In genomic region chr6:159727717-159728440, GRCh38 we compare ENCODE assay signal across 8 cellular contexts. TPM values are rescaled to one million over a fixed set of nuclear protein-coding genes. Genes with fewer than 3 reads are reported as not detected.
DNase-seq lines count a peak whose midpoint lies in the region; ATAC-seq and TF ChIP-seq lines count a peak whose summit lies in the region.

No MANE protein-coding gene starts in this region.

- peak overlapping the region; percentile 94 for H3K4me2 ChIP-seq in DND-41 (ENCODE audit: insufficient read depth, low read length)

- H3K4me3 ChIP-seq in DND-41 (ENCODE audit: low read depth in 1 of 2, low read length in 2 of 2), result peak overlapping the region; percentile 53 to 72
- peak overlapping the region; percentile 97 for H3K4me3 ChIP-seq in SJCRH30
- H3K4me3 ChIP-seq in effector memory CD4-positive, alpha-beta T cell (ENCODE audit: insufficient read depth, low read depth, low read length, poor library complexity, severe bottlenecking), result peak overlapping the region; percentile 92

- DNase-seq in DND-41, result no peak
- DNase-seq in SJCRH30, result peak in 1 of 2 experiments; percentile 66
- no peak for DNase-seq in effector memory CD4-positive, alpha-beta T cell
- DNase-seq in middle frontal gyrus (ENCODE audit: extremely low spot score, low spot score), result peak; percentile 3
- DNase-seq in ureter (ENCODE audit: low spot score), result peak; percentile 57
- DNase-seq in activated CD4-positive, alpha-beta T cell treated with anti-CD3 and anti-CD28 coated beads, Interleukin-2, amount 50 U/mL, for 48 hours, result no peak

- no peaks in the 10 kb centered on the region for H3K9me3 ChIP-seq in DND-41 (ENCODE audit: insufficient read depth, low read length, severe bottlenecking)
- H3K9me3 ChIP-seq in SJCRH30 (replicated peaks), result no peaks in the 10 kb centered on the region
- H3K9me3 ChIP-seq in effector memory CD4-positive, alpha-beta T cell (ENCODE audit: control insufficient read depth, low read length), result no peaks in the 10 kb centered on the region

- peaks cover 98% of the 10 kb centered on the region for H3K79me2 ChIP-seq in DND-41 (ENCODE audit: insufficient read depth, low read length)

- H2AFZ ChIP-seq in DND-41 (ENCODE audit: low read depth, low read length), result peak overlapping the region; percentile 53

- H4K20me1 ChIP-seq in DND-41 (ENCODE audit: insufficient read depth, low read length), result peaks cover 54% of the 10 kb centered on the region

- peak; percentile 39 for ATAC-seq in DND-41 (ENCODE audit: insufficient read depth, low read depth)
- peak; percentile 33 for ATAC-seq in GM19351 (IDR thresholded peaks at IDR 0.05; ENCODE audit: unreplicated experiment)
- ATAC-seq in HG03354 (IDR thresholded peaks at IDR 0.05; ENCODE audit: poor library complexity, severe bottlenecking, unreplicated experiment), result peak; percentile 46

- H3K27ac ChIP-seq in DND-41 (ENCODE audit: low read length) (peak overlapping the region; percentile 90), SJCRH30 (peak overlapping the region; percentile 79)
- peak overlapping the region; percentile 94 for H3K27ac ChIP-seq in effector memory CD4-positive, alpha-beta T cell (ENCODE audit: insufficient read depth, low read length, poor library complexity, severe bottlenecking)

- H3K27me3 ChIP-seq in DND-41 (ENCODE audit: insufficient read depth, low read length, poor library complexity) (no peaks in the 10 kb centered on the region), SJCRH30 (no peaks in the 10 kb centered on the region)
- H3K27me3 ChIP-seq in effector memory CD4-positive, alpha-beta T cell (replicated peaks; ENCODE audit: control insufficient read depth, insufficient read depth, low read length, poor library complexity, severe bottlenecking), result no peaks in the 10 kb centered on the region

- H3K4me1 ChIP-seq in DND-41 (ENCODE audit: insufficient read depth, low read length), result peaks cover 56% of the 10 kb centered on the region
- peaks cover 4% of the 10 kb centered on the region; the same call in 1 of the 2 replicates for H3K4me1 ChIP-seq in SJCRH30
- peaks cover 32% of the 10 kb centered on the region for H3K4me1 ChIP-seq in effector memory CD4-positive, alpha-beta T cell (ENCODE audit: control insufficient read depth, insufficient read depth, low read length, poor library complexity, severe bottlenecking)

- H3K9ac ChIP-seq in DND-41 (ENCODE audit: low read depth, low read length), result peak overlapping the region; percentile 97

- TF ChIP-seq CTCF in DND-41 (IDR thresholded peaks at IDR 0.05; ENCODE audit: borderline replicate concordance, extremely low read depth, low read length, poor library complexity, severe bottlenecking), result no peak

- H3K36me3 ChIP-seq in DND-41 (ENCODE audit: insufficient read depth, low read length), result peaks cover 38% of the 10 kb centered on the region
- H3K36me3 ChIP-seq in SJCRH30, result peaks cover 27% of the 10 kb centered on the region
- H3K36me3 ChIP-seq in effector memory CD4-positive, alpha-beta T cell (ENCODE audit: control insufficient read depth, insufficient read depth, low read length), result peaks cover 6% of the 10 kb centered on the region

RNA-seq across cellular contexts. Expression of gene WTAP, which starts 0.6 kb away (rescaled TPM):
- total RNA-seq in SJCRH30 (2014; rRNA removed; shearing (Covaris generic)), result 183 and 196 TPM in 2 replicates
- 111 TPM for total RNA-seq in ureter

RNA-seq across cellular contexts. Expression of gene ACAT2, which starts 34.0 kb away (rescaled TPM):
- 78.8 and 88.6 TPM in 2 replicates for total RNA-seq in SJCRH30 (2014; rRNA removed; shearing (Covaris generic))
- total RNA-seq in ureter, result 42.1 TPM

RNA-seq across cellular contexts. Expression of gene SOD2, which starts 34.8 kb away (rescaled TPM):
- 123 and 137 TPM in 2 replicates for total RNA-seq in SJCRH30 (2014; rRNA removed; shearing (Covaris generic))
- total RNA-seq in ureter, result 238 TPM

Comparison
In these comparisons a context has a peak if more than half of its experiments do, and no peak if none do; other contexts are left out.
1. DNase-seq: peak in middle frontal gyrus (single experiment) and ureter (single experiment); none in DND-41 (single experiment), effector memory CD4-positive, alpha-beta T cell (0 of 3) and activated CD4-positive, alpha-beta T cell treated with anti-CD3 and anti-CD28 coated beads, Interleukin-2, amount 50 U/mL, for 48 hours (0 of 2).
2. Peak in every context shown above with its lines, with median percentiles within 50 percentile points of each other: ATAC-seq, H3K27ac ChIP-seq and H3K4me3 ChIP-seq.